Comparison of ENCODE assay signal across 20 cellular contexts in genomic region chr22:22756109-22756508, GRCh38.
A peak's percentile ranks its signal among the peaks of the same experiment; 100 is the strongest.
DNase-seq lines count a peak whose midpoint lies in the region; ATAC-seq, FAIRE-seq and TF ChIP-seq lines count a peak whose summit lies in the region.
"Had no signal": no experiment of that assay in that cellular context is flagged by ENCODE, and none has a peak within 500 bp of the region (broad histone marks: within the 10 kb centered on the region; RNA-seq: fewer than 3 reads in every experiment).

No MANE protein-coding gene starts in this region.

- ATAC-seq in GM12878 (no peak), memory B cell (ENCODE audit: low read depth) (no peak), Right ventricle myocardium inferior (no peak)
- ATAC-seq: GM23338, HCT116 had no signal

- in situ Hi-C loops in GM12878 (cut with MboI), result no loop called here

- POLR2A ChIA-PET in CD8-positive, alpha-beta memory T cell (lab: Charles Lee), result interaction anchor here (1.2 kb wide), 1 partner anchor 62 kb away, joined by 4 read pairs; no protein-coding TSS in a partner anchor
- POLR2A ChIA-PET in GM12878 (lab: Charles Lee), result no interaction called here

- no peak for TF ChIP-seq EP300 in GM12878 (IDR thresholded peaks at IDR 0.05; ENCODE audit: borderline replicate concordance in 1 of 2, control insufficient read depth in 1 of 2, low read depth in 2 of 2, low read length in 2 of 2)
- TF ChIP-seq EP300 in suprapubic skin (IDR thresholded peaks at IDR 0.05), result no peak

- H3K4me3 Mint-ChIP-seq in CD8-positive, alpha-beta memory T cell, result peak overlapping the region; percentile 74 to 98 (median 89)
- no peak overlapping the region for H3K4me3 Mint-ChIP-seq in memory B cell
- H3K4me3 Mint-ChIP-seq: B cell, GM23338 had no signal

- no peak overlapping the region for H3K27ac ChIP-seq in CD8-positive, alpha-beta memory T cell (ENCODE audit: low read depth, low read length)
- H3K27ac ChIP-seq in GM12878 (ENCODE audit: control insufficient read depth, insufficient read depth) (no peak overlapping the region), suprapubic skin (no peak overlapping the region)

- DNase-seq in CD8-positive, alpha-beta memory T cell, result no peak
- DNase-seq in GM12878 (ENCODE audit: low read depth, low spot score), result no peak
- DNase-seq in memory B cell (ENCODE audit: low spot score in 2 of 2), result no peak
- DNase-seq in stimulated activated CD8-positive, alpha-beta memory T cell treated with anti-CD3 and anti-CD28 coated beads, Interleukin-4, amount 100 ng/mL, for 48 hours, result peak; percentile 14
- DNase-seq in Right ventricle myocardium inferior (ENCODE audit: missing footprints), result no peak
- no peak for DNase-seq in OCI-M1 (lab: John Stamatoyannopoulos, UW)
- no peak for DNase-seq in suprapubic skin (ENCODE audit: low spot score in 2 of 2)
- DNase-seq: DND-41, GDM1, KBM-7, NCI-H1436, NCI-H2029 treated with DMSO at 0.1 percent for 48 hours, NCI-H2171 treated with DMSO at 0.1 percent for 48 hours, NCI-H446 treated with DMSO at 0.1 percent for 48 hours, NCI-H774 had no signal

- no peak for TF ChIP-seq RAD21 in GM12878 (IDR thresholded peaks at IDR 0.05; ENCODE audit: insufficient read depth, low read depth, low read length)

- no peak for FAIRE-seq in GM12878 (lab: Jason Lieb, UNC)
- FAIRE-seq: GM12891, GM18507 had no signal

- no peaks in the 10 kb centered on the region for H3K79me2 ChIP-seq in GM12878 (ENCODE audit: control insufficient read depth, insufficient read depth, low read length)

- peaks cover 85 to 93% (median 93%) of the 10 kb centered on the region in 3 donors for H3K4me1 Mint-ChIP-seq in CD8-positive, alpha-beta memory T cell
- H3K4me1 Mint-ChIP-seq in memory B cell, result peaks cover 18% of the 10 kb centered on the region

- H3K36me3 Mint-ChIP-seq in CD8-positive, alpha-beta memory T cell, result peaks cover 0 to 19% (median 19%) of the 10 kb centered on the region in 3 donors
- H3K36me3 Mint-ChIP-seq in memory B cell, result no peaks in the 10 kb centered on the region

- no TSS peak for BruUV-seq in GM12878 (replicated peaks; lab: Mats Ljungman, UMichigan)

- H3K27me3 Mint-ChIP-seq in CD8-positive, alpha-beta memory T cell, result peaks cover 0 to 2% of the 10 kb centered on the region in 2 donors
- no peaks in the 10 kb centered on the region for H3K27me3 Mint-ChIP-seq in memory B cell
- H3K27me3 Mint-ChIP-seq: B cell had no signal

- H3K36me3 ChIP-seq in CD8-positive, alpha-beta memory T cell (ENCODE audit: insufficient read depth, low read length), result no peaks in the 10 kb centered on the region
- H3K36me3 ChIP-seq in GM12878 (ENCODE audit: control insufficient read depth in 2 of 2, insufficient read depth in 2 of 2, low read length in 1 of 2) (no peaks in the 10 kb centered on the region), suprapubic skin (no peaks in the 10 kb centered on the region)

- H3K27ac Mint-ChIP-seq in CD8-positive, alpha-beta memory T cell, result peak overlapping the region; percentile 88 to 98 (median 90)
- peak overlapping the region; percentile 63 for H3K27ac Mint-ChIP-seq in memory B cell
- H3K27ac Mint-ChIP-seq: GM23338 had no signal

- H3K4me1 ChIP-seq in CD8-positive, alpha-beta memory T cell (ENCODE audit: insufficient read depth, low read length), result peaks cover 50% of the 10 kb centered on the region
- no peaks in the 10 kb centered on the region for H3K4me1 ChIP-seq in GM12878 (ENCODE audit: control insufficient read depth, insufficient read depth, low read length)
- H3K4me1 ChIP-seq in suprapubic skin, result peaks cover 10% of the 10 kb centered on the region

- RAD21 ChIA-PET in GM12878 (lab: Charles Lee; ENCODE audit: unreplicated experiment), result interaction anchor here (0.9 kb wide), 1 partner anchor 199 kb away, joined by 3 read pairs; no protein-coding TSS in a partner anchor

- TF ChIP-seq CTCF in GM12878 (IDR thresholded peaks at IDR 0.05 in 2 of 3, conservative IDR thresholded peaks at IDR 0.05 in 1 of 3; ENCODE audit: control insufficient read depth in 2 of 3, extremely low read depth in 1 of 3, insufficient read depth in 1 of 3, low read depth in 3 of 3, low read length in 3 of 3) (no peak), suprapubic skin (IDR thresholded peaks at IDR 0.05) (no peak)

- no peaks in the 10 kb centered on the region for H3K9me3 Mint-ChIP-seq in CD8-positive, alpha-beta memory T cell
- H3K9me3 Mint-ChIP-seq in memory B cell, result no peaks in the 10 kb centered on the region
- H3K9me3 Mint-ChIP-seq: GM23338 had no signal

- SMC1A ChIA-PET in GM12878 (lab: Charles Lee; ENCODE audit: uncharacterized antibody, unreplicated experiment), result interaction anchor here (0.6 to 0.9 kb wide), 2 partner anchors 12 to 433 kb away, joined by 3 to 6 read pairs; no protein-coding TSS in a partner anchor

- no peak overlapping the region for H3K4me2 ChIP-seq in GM12878 (ENCODE audit: control insufficient read depth, insufficient read depth)
- H3K4me2 ChIP-seq: GM23338 had no signal

- intact Hi-C loops in GM12878 (cut with micrococcal nuclease; ENCODE audit: unreplicated experiment) (no loop called here), Right ventricle myocardium inferior (cut with DNase I) (no loop called here)

- no peak for TF ChIP-seq POLR2A in GM12878 (IDR thresholded peaks at IDR 0.05; ENCODE audit: low read depth, low read length)
- TF ChIP-seq POLR2A in suprapubic skin (IDR thresholded peaks at IDR 0.05), result no peak

- CTCF ChIA-PET in CD8-positive, alpha-beta memory T cell (lab: Charles Lee), result interaction anchor here (0.9 to 11.5 kb wide), 9 partner anchors 10 to 128 kb away, joined by 3 to 194 read pairs (median 7); no protein-coding TSS in a partner anchor
- CTCF ChIA-PET in GM12878 (lab: Yijun Ruan, JAX), result interaction anchor here (1.3 to 6.7 kb wide), 4 partner anchors 10 to 201 kb away, joined by 4 to 86 read pairs (median 32); no protein-coding TSS in a partner anchor

- no peaks in the 10 kb centered on the region for H4K20me1 ChIP-seq in GM12878 (ENCODE audit: control insufficient read depth, insufficient read depth)

- WGBS in GM12878 (ENCODE audit: insufficient coverage, insufficient replicate concordance, low lambda C conversion rate, missing lambda C conversion rate), result 48% methylated on average over 3 of the region's 3 CpGs
- 86% methylated on average over 3 of the region's 3 CpGs for WGBS in suprapubic skin

- no peak overlapping the region for H3K4me3 ChIP-seq in CD8-positive, alpha-beta memory T cell (ENCODE audit: low read length)
- H3K4me3 ChIP-seq in GM12878, result no peak overlapping the region
- H3K4me3 ChIP-seq in suprapubic skin, result no peak overlapping the region
- H3K4me3 ChIP-seq: GM23338 had no signal

- no peaks in the 10 kb centered on the region for H3K9me3 ChIP-seq in CD8-positive, alpha-beta memory T cell (ENCODE audit: low read length)
- H3K9me3 ChIP-seq in GM12878 (replicated peaks; ENCODE audit: control insufficient read depth, insufficient read depth, low read length) (no peaks in the 10 kb centered on the region), suprapubic skin (no peaks in the 10 kb centered on the region)

- no peak overlapping the region for H2AFZ ChIP-seq in GM12878 (ENCODE audit: control insufficient read depth, low read depth, low read length)
- H2AFZ ChIP-seq: GM23338 had no signal

- H3K27me3 ChIP-seq in CD8-positive, alpha-beta memory T cell (ENCODE audit: insufficient read depth, low read length, poor library complexity, severe bottlenecking), result no peaks in the 10 kb centered on the region
- H3K27me3 ChIP-seq in GM12878 (replicated peaks in 1 of 2; ENCODE audit: control insufficient read depth in 2 of 2, insufficient read depth in 2 of 2, low read length in 1 of 2) (no peaks in the 10 kb centered on the region), suprapubic skin (no peaks in the 10 kb centered on the region)

- no peak overlapping the region for H3K9ac ChIP-seq in GM12878 (ENCODE audit: control insufficient read depth, insufficient read depth, low read length)

TF ChIP-seq in GM12878, 131 proteins besides CTCF, POLR2A, EP300 and RAD21:
- no peak for TF ChIP-seq MEF2B (IDR thresholded peaks at IDR 0.05; ENCODE audit: partially characterized antibody, poor library complexity, severe bottlenecking)
- TF ChIP-seq SPI1 (IDR thresholded peaks at IDR 0.05; ENCODE audit: borderline replicate concordance, insufficient read depth, low read depth, low read length), result 0 out of 2 replicates have a peak, but pooled peaks have one; percentile 10
